In genomic region chr6:112464901-112465661, GRCh38 we compare ENCODE assay signal across 23 cellular contexts.
"Had no signal": no experiment of that assay in that cellular context is flagged by ENCODE, and none has a peak within 500 bp of the region (broad histone marks: within the 10 kb centered on the region; RNA-seq: fewer than 3 reads in every experiment).

No MANE protein-coding gene starts in this region.

- H3K27me3 ChIP-seq: adrenal gland, foreskin keratinocyte, transverse colon, vagina had no signal

- H3K4me3 ChIP-seq: adrenal gland, lung, prostate gland, skin epidermis, transverse colon, vagina had no signal

- H3K27ac ChIP-seq: adrenal gland, foreskin keratinocyte, prostate gland, skin epidermis, transverse colon, vagina, VCaP had no signal

- DNase-seq: activated CD4-positive, alpha-beta T cell treated with anti-CD3 and anti-CD28 coated beads, Interleukin-2, amount 50 U/mL, for 4 hours; activated CD4-positive, CD25-positive, alpha-beta regulatory T cell treated with anti-CD3 and anti-CD28 coated beads, Interleukin-2, amount 50 U/mL, for 72 hours; activated effector memory CD4-positive, alpha-beta T cell treated with anti-CD3 and anti-CD28 coated beads, Interleukin-2, amount 50 U/mL, for 16 hours; activated naive CD4-positive, alpha-beta T cell treated with anti-CD3 and anti-CD28 coated beads, Interleukin-2, amount 50 U/mL, for 16 hours; activated T-cell treated with anti-CD3 and anti-CD28 coated beads, Interleukin-2, amount 50 U/mL, for 72 hours; adrenal gland; effector CD4-positive, alpha-beta T cell; foreskin keratinocyte; hippocampal formation; nephron progenitor cell; right cardiac atrium; stimulated activated CD4-positive, alpha-beta T cell treated with anti-CD3 and anti-CD28 coated beads, Interleukin-2, amount 100 ng/mL, for 48 hours; T-helper 2 cell; transverse colon had no signal

- H3K4me1 ChIP-seq: adrenal gland, prostate gland, transverse colon, vagina had no signal

- H3K4me3 Mint-ChIP-seq: activated T-cell treated with anti-CD3 and anti-CD28 coated beads, Interleukin-2, amount 50 U/mL, for 72 hours; mesothelial cell of epicardium; nephron progenitor cell; stimulated activated naive CD8-positive, alpha-beta T cell treated with anti-CD3 and anti-CD28 coated beads, Interleukin-15, Interleukin-2, amounts not matched to agents 100 ng/mL and 50 ng/mL, for 24 hours had no signal

- H3K27ac Mint-ChIP-seq: activated T-cell treated with anti-CD3 and anti-CD28 coated beads, Interleukin-2, amount 50 U/mL, for 72 hours; mesothelial cell of epicardium; stimulated activated naive CD8-positive, alpha-beta T cell treated with anti-CD3 and anti-CD28 coated beads, Interleukin-15, Interleukin-2, amounts not matched to agents 100 ng/mL and 50 ng/mL, for 24 hours had no signal

- H3K36me3 Mint-ChIP-seq: mesothelial cell of epicardium had no signal

- H3K36me3 ChIP-seq: adrenal gland, prostate gland, transverse colon, vagina had no signal

- H3K27me3 Mint-ChIP-seq: stimulated activated naive CD8-positive, alpha-beta T cell treated with anti-CD3 and anti-CD28 coated beads, Interleukin-15, Interleukin-2, amounts not matched to agents 100 ng/mL and 50 ng/mL, for 24 hours had no signal

- H3K9me3 Mint-ChIP-seq: activated T-cell treated with anti-CD3 and anti-CD28 coated beads, Interleukin-2, amount 50 U/mL, for 72 hours; stimulated activated naive CD8-positive, alpha-beta T cell treated with anti-CD3 and anti-CD28 coated beads, Interleukin-15, Interleukin-2, amounts not matched to agents 100 ng/mL and 50 ng/mL, for 24 hours had no signal

- H3K9me3 ChIP-seq: adrenal gland, prostate gland, transverse colon, vagina had no signal

- ATAC-seq: activated T-cell treated with anti-CD3 and anti-CD28 coated beads, Interleukin-2, amount 50 U/mL, for 72 hours; esophagus mucosa; foreskin keratinocyte; left lobe of liver; right cardiac atrium had no signal
